20 cellular contexts compared by ENCODE assay signal in the genomic region with DNA sequence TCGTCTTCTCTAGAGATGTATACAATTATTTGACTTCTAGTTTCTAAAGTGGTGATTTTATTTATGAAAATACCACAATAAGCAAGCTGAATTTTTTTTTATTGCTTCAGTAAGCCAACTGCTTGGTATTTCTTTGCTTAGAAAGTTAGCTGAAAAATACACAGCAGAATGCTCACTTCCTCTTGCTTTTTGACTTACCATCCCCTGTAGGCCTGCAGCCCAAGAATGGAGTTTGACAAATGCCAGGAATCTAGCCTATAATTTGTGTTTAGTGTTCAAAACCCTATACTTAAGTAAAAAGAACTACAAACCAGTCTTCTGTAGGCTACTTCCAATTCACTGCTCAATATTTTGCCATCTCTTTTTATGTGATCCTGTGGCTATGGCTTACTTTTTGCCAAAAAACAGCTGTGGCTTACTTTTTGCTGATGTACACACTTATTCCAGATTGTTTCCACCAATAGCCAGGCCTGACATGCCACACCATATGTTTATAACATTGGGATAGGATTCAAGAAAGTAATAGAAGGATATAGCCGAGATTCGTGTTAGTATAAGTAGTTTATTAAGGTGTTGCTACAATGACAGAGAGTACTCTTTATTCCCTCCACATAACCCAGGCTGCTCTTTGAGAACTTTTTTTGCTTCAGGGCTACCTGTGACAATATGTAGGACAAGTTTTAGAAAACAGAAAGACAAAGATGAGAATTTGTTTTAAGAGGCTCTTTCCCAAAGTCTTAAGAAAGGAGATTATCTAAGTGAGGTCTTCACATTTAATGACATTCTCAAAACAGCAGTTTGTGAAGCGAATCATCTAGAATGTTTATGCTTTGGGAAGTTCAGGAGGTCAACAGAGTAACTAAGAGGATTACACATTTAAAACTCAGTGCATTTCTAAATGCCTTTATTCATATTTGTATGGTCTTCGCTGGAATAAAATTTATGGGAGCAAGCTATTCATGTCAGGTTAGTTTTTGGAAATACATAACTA.
A peak's percentile ranks its signal among the peaks of the same experiment; 100 is the strongest.
DNase-seq lines count a peak whose midpoint lies in the region; ATAC-seq and TF ChIP-seq lines count a peak whose summit lies in the region.
"Had no signal": no experiment of that assay in that cellular context is flagged by ENCODE, and none has a peak within 500 bp of the region (broad histone marks: within the 10 kb centered on the region; RNA-seq: fewer than 3 reads in every experiment).

No MANE protein-coding gene starts in this region.

- H3K36me3 ChIP-seq in PC-3 (ENCODE audit: low read depth, low read length) = no peaks in the 10 kb centered on the region
- no peaks in the 10 kb centered on the region for H3K36me3 ChIP-seq in naive thymus-derived CD4-positive, alpha-beta T cell (ENCODE audit: control insufficient read depth in 2 of 3, insufficient read depth in 3 of 3, low read length in 3 of 3)

- no peak overlapping the region for H3K9ac ChIP-seq in PC-3 (ENCODE audit: low read length)

- peaks cover 0 to 3% (median 0%) of the 10 kb centered on the region in 11 donors for H3K9me3 Mint-ChIP-seq in naive thymus-derived CD4-positive, alpha-beta T cell

- H3K27me3 Mint-ChIP-seq in naive thymus-derived CD4-positive, alpha-beta T cell = peaks cover 0 to 8% (median 0%) of the 10 kb centered on the region in 5 donors
- H3K27me3 Mint-ChIP-seq: activated naive CD8-positive, alpha-beta T cell treated with anti-CD3 and anti-CD28 coated beads, Interleukin-2, amount 50 U/mL, for 24 hours had no signal

- POLR2A ChIA-PET in PC-3 (lab: Charles Lee; ENCODE audit: unreplicated experiment) = no interaction called here
- POLR2A ChIA-PET in naive thymus-derived CD4-positive, alpha-beta T cell (lab: Charles Lee) = no interaction called here

- H3K9me3 ChIP-seq in PC-3 (ENCODE audit: low read length) = no peaks in the 10 kb centered on the region
- H3K9me3 ChIP-seq in naive thymus-derived CD4-positive, alpha-beta T cell (ENCODE audit: control insufficient read depth in 2 of 3, low read length in 3 of 3) = no peaks in the 10 kb centered on the region
- H3K9me3 ChIP-seq: mucosa of descending colon, upper lobe of left lung had no signal

- no peaks in the 10 kb centered on the region for H3K79me2 ChIP-seq in PC-3 (ENCODE audit: low read length)

- no peak for TF ChIP-seq CTCF in PC-3 (conservative IDR thresholded peaks at IDR 0.05; ENCODE audit: low read depth, low read length)
- TF ChIP-seq CTCF in fibroblast of mammary gland (conservative IDR thresholded peaks at IDR 0.05; ENCODE audit: control insufficient read depth, insufficient read depth, low read depth, low read length) = no peak

- peaks cover 6% of the 10 kb centered on the region; the same call in 1 of the 2 replicates for H3K4me1 ChIP-seq in PC-3 (ENCODE audit: insufficient read depth, low read length)
- no peaks in the 10 kb centered on the region for H3K4me1 ChIP-seq in naive thymus-derived CD4-positive, alpha-beta T cell (ENCODE audit: control insufficient read depth in 2 of 2, insufficient read depth in 2 of 2, low read length in 2 of 2)
- H3K4me1 ChIP-seq: upper lobe of left lung had no signal

- BruUV-seq in PC-3 (replicated peaks; lab: Mats Ljungman, UMichigan) = no TSS peak

- peak; percentile 38 for DNase-seq in NCI-H82 (lab: John Stamatoyannopoulos, UW)
- DNase-seq in NCI-H82 treated with DMSO at 0.1 percent for 48 hours (lab: John Stamatoyannopoulos, UW; ENCODE audit: unreplicated experiment) = no peak
- peak; percentile 39 for DNase-seq in PC-3
- DNase-seq in fibroblast of mammary gland (ENCODE audit: low read depth) = peak; percentile 39
- peak; percentile 47 for DNase-seq in renal cortical epithelial cell (ENCODE audit: low read depth)
- no peak for DNase-seq in midbrain (lab: John Stamatoyannopoulos, UW)
- DNase-seq in COLO829 (ENCODE audit: low spot score) = no peak
- no peak for DNase-seq in naive thymus-derived CD4-positive, alpha-beta T cell
- DNase-seq: 8988T; activated CD4-positive, alpha-beta T cell treated with anti-CD3 and anti-CD28 coated beads, Interleukin-2, amount 50 U/mL, for 48 hours; activated naive CD8-positive, alpha-beta T cell treated with anti-CD3 and anti-CD28 coated beads, Interleukin-2, amount 50 U/mL, for 24 hours; cerebellar nuclear complex; COR-L47; head of caudate nucleus; mucosa of descending colon; NCI-H446 treated with DMSO at 0.1 percent for 48 hours; posterior cingulate gyrus; stimulated activated naive CD8-positive, alpha-beta T cell treated with anti-CD3 and anti-CD28 coated beads, Interleukin-15, Interleukin-2, amounts not matched to agents 100 U/mL and 50 U/mL, for 24 hours; upper lobe of left lung had no signal

- no peak overlapping the region for H3K27ac ChIP-seq in PC-3 (ENCODE audit: low read length)
- no peak overlapping the region for H3K27ac ChIP-seq in naive thymus-derived CD4-positive, alpha-beta T cell (ENCODE audit: low read depth, low read length)
- H3K27ac ChIP-seq: upper lobe of left lung had no signal

- peak; percentile 31 for ATAC-seq in PC-3
- no peak for ATAC-seq in naive thymus-derived CD4-positive, alpha-beta T cell
- ATAC-seq: activated naive CD8-positive, alpha-beta T cell treated with anti-CD3 and anti-CD28 coated beads, Interleukin-2, amount 50 U/mL, for 24 hours; mucosa of descending colon; Panc1; stimulated activated naive CD8-positive, alpha-beta T cell treated with anti-CD3 and anti-CD28 coated beads, Interleukin-15, Interleukin-2, amounts not matched to agents 100 U/mL and 50 U/mL, for 24 hours had no signal

- CTCF ChIA-PET in PC-3 (lab: Charles Lee) = no interaction called here
- CTCF ChIA-PET in naive thymus-derived CD4-positive, alpha-beta T cell (lab: Charles Lee) = no interaction called here

- H3K27me3 ChIP-seq in PC-3 (ENCODE audit: low read length) = no peaks in the 10 kb centered on the region
- H3K27me3 ChIP-seq in naive thymus-derived CD4-positive, alpha-beta T cell (ENCODE audit: control insufficient read depth in 2 of 2, insufficient read depth in 2 of 2, low read length in 2 of 2) = no peaks in the 10 kb centered on the region
- H3K27me3 ChIP-seq: upper lobe of left lung had no signal

- H3K4me1 Mint-ChIP-seq in naive thymus-derived CD4-positive, alpha-beta T cell = no peaks in the 10 kb centered on the region
- H3K4me1 Mint-ChIP-seq: activated naive CD8-positive, alpha-beta T cell treated with anti-CD3 and anti-CD28 coated beads, Interleukin-2, amount 50 U/mL, for 24 hours had no signal

- no peaks in the 10 kb centered on the region for H3F3A ChIP-seq in PC-3 (ENCODE audit: low read length, unreplicated experiment)

- no peak overlapping the region for H2AFZ ChIP-seq in PC-3 (ENCODE audit: low read length)

- no peaks in the 10 kb centered on the region for H4K20me1 ChIP-seq in PC-3 (ENCODE audit: low read length)

- H3K4me3 ChIP-seq in PC-3 (ENCODE audit: low read length) = no peak overlapping the region
- no peak overlapping the region for H3K4me3 ChIP-seq in fibroblast of mammary gland (ENCODE audit: control insufficient read depth, low read depth, low read length)
- no peak overlapping the region for H3K4me3 ChIP-seq in naive thymus-derived CD4-positive, alpha-beta T cell (ENCODE audit: low read length)
- H3K4me3 ChIP-seq: mucosa of descending colon, upper lobe of left lung had no signal

- H3K27ac Mint-ChIP-seq in naive thymus-derived CD4-positive, alpha-beta T cell = no peak overlapping the region
- H3K27ac Mint-ChIP-seq: activated naive CD8-positive, alpha-beta T cell treated with anti-CD3 and anti-CD28 coated beads, Interleukin-2, amount 50 U/mL, for 24 hours had no signal

- peaks cover 0 to 5% (median 0%) of the 10 kb centered on the region in 5 donors for H3K36me3 Mint-ChIP-seq in naive thymus-derived CD4-positive, alpha-beta T cell

- H3K4me3 Mint-ChIP-seq in naive thymus-derived CD4-positive, alpha-beta T cell = no peak overlapping the region
- H3K4me3 Mint-ChIP-seq: activated naive CD8-positive, alpha-beta T cell treated with anti-CD3 and anti-CD28 coated beads, Interleukin-2, amount 50 U/mL, for 24 hours had no signal

- no peaks in the 10 kb centered on the region for H3K9me2 ChIP-seq in PC-3 (replicated peaks; ENCODE audit: low read length)

- intact Hi-C loops in PC-3 (cut with micrococcal nuclease) = no loop called here
- intact Hi-C loops in naive thymus-derived CD4-positive, alpha-beta T cell (cut with micrococcal nuclease) = no loop called here

- no peak overlapping the region for H3K4me2 ChIP-seq in PC-3 (ENCODE audit: low read length)

Comparison
In these comparisons a context has a peak if more than half of its experiments do, and no peak if none do; other contexts are left out.
1. DNase-seq: peak in NCI-H82 (single experiment), PC-3 (single experiment), fibroblast of mammary gland (single experiment) and renal cortical epithelial cell (single experiment); none in NCI-H82 treated with DMSO at 0.1 percent for 48 hours (single experiment), midbrain (single experiment), COLO829 (single experiment) and naive thymus-derived CD4-positive, alpha-beta T cell (0 of 9).